Comparison of ENCODE assay signal across 9 cellular contexts in genomic region chr17:64920026-64920418, GRCh38. TPM values are rescaled to one million over a fixed set of nuclear protein-coding genes. Genes with fewer than 3 reads are reported as not detected.
DNase-seq lines count a peak whose midpoint lies in the region; ATAC-seq, FAIRE-seq and TF ChIP-seq lines count a peak whose summit lies in the region.
"Had no signal": no experiment of that assay in that cellular context is flagged by ENCODE, and none has a peak within 500 bp of the region (broad histone marks: within the 10 kb centered on the region; RNA-seq: fewer than 3 reads in every experiment).

No MANE protein-coding gene starts in this region.

- H3K79me2 ChIP-seq in astrocyte (ENCODE audit: insufficient read depth, low read length), result no peaks in the 10 kb centered on the region

- intact Hi-C loops in activated naive CD4-positive, alpha-beta T cell treated with anti-CD3 and anti-CD28 coated beads for 36 hours (cut with micrococcal nuclease), result no loop called here
- intact Hi-C loops in stomach (cut with DNase I; ENCODE audit: low total_unique reads), result no loop called here

- H3K9me3 ChIP-seq in astrocyte (ENCODE audit: insufficient read depth, low read depth, low read length) (no peaks in the 10 kb centered on the region), stomach (no peaks in the 10 kb centered on the region)

- H3K27me3 ChIP-seq in astrocyte (ENCODE audit: insufficient read depth, low read length), result no peaks in the 10 kb centered on the region
- no peaks in the 10 kb centered on the region for H3K27me3 ChIP-seq in stomach

- DNase-seq in activated naive CD4-positive, alpha-beta T cell treated with anti-CD3 and anti-CD28 coated beads for 36 hours, result no peak
- DNase-seq in activated naive CD4-positive, alpha-beta T cell treated with Interleukin-2 at 50 U/mL for 16 hours, result no peak
- DNase-seq in astrocyte (ENCODE audit: low read depth) (no peak), kidney glomerular epithelial cell (lab: John Stamatoyannopoulos, UW) (peak; percentile 17), stomach (no peak), NCI-H1694 treated with DMSO at 0.1 percent for 48 hours (lab: John Stamatoyannopoulos, UW) (no peak)

- CTCF ChIA-PET in activated naive CD4-positive, alpha-beta T cell treated with anti-CD3 and anti-CD28 coated beads for 36 hours (lab: Charles Lee), result interaction anchor here (0.9 to 2.3 kb wide), 6 partner anchors 18 to 217 kb away, joined by 3 to 17 read pairs (median 4); partner anchors contain the start of gene RGS9

- H3K9me3 Mint-ChIP-seq in activated naive CD4-positive, alpha-beta T cell treated with anti-CD3 and anti-CD28 coated beads for 36 hours, result no peaks in the 10 kb centered on the region
- H3K9me3 Mint-ChIP-seq in astrocyte (ENCODE audit: unreplicated experiment), result no peaks in the 10 kb centered on the region

- peak overlapping the region; percentile 83 for H3K4me3 Mint-ChIP-seq in activated naive CD4-positive, alpha-beta T cell treated with anti-CD3 and anti-CD28 coated beads for 36 hours
- H3K4me3 Mint-ChIP-seq in astrocyte (ENCODE audit: unreplicated experiment), result peak overlapping the region; percentile 93

- no peaks in the 10 kb centered on the region for H3K36me3 ChIP-seq in astrocyte (ENCODE audit: insufficient read depth, low read length)
- no peaks in the 10 kb centered on the region for H3K36me3 ChIP-seq in stomach

- H3K27ac ChIP-seq in astrocyte (ENCODE audit: low read depth, low read length), result no peak overlapping the region
- H3K27ac ChIP-seq in stomach, result peak overlapping the region; percentile 95 to 99 (median 97)

- TF ChIP-seq CTCF in astrocyte (IDR thresholded peaks at IDR 0.05; ENCODE audit: insufficient read depth, low read depth, low read length) (no peak), stomach (IDR thresholded peaks at IDR 0.05) (no peak)

- H3K9ac ChIP-seq in astrocyte (ENCODE audit: low read length), result peak overlapping the region; percentile 82

- peak overlapping the region; percentile 70 for H3K27ac Mint-ChIP-seq in activated naive CD4-positive, alpha-beta T cell treated with anti-CD3 and anti-CD28 coated beads for 36 hours
- peak overlapping the region; percentile 91 for H3K27ac Mint-ChIP-seq in astrocyte (ENCODE audit: unreplicated experiment)

- H3K4me1 Mint-ChIP-seq in activated naive CD4-positive, alpha-beta T cell treated with anti-CD3 and anti-CD28 coated beads for 36 hours (ENCODE audit: low read depth), result peaks cover 10% of the 10 kb centered on the region
- no peaks in the 10 kb centered on the region for H3K4me1 Mint-ChIP-seq in astrocyte (ENCODE audit: low read depth, unreplicated experiment)

- ATAC-seq in GM19467 (IDR thresholded peaks at IDR 0.05; ENCODE audit: unreplicated experiment) (no peak), GM19351 (IDR thresholded peaks at IDR 0.05; ENCODE audit: unreplicated experiment) (no peak)

- peak overlapping the region; percentile 61 for H3K4me3 ChIP-seq in astrocyte (ENCODE audit: insufficient read depth, low read depth, low read length)
- H3K4me3 ChIP-seq in stomach, result peak overlapping the region; percentile 51 to 92 (median 75)

- no peak for FAIRE-seq in astrocyte (lab: Jason Lieb, UNC)
- FAIRE-seq: colon had no signal

- no peak for TF ChIP-seq EP300 in stomach (IDR thresholded peaks at IDR 0.05)

- H4K20me1 ChIP-seq in astrocyte (ENCODE audit: insufficient read depth, low read length), result no peaks in the 10 kb centered on the region

- H3K4me2 ChIP-seq in astrocyte (ENCODE audit: low read length), result peak overlapping the region; percentile 80

- 74 to 83% (median 76%) methylated on average over 9 of the region's 9 CpGs for WGBS in stomach, 5 donors

- TF ChIP-seq POLR2A in stomach (IDR thresholded peaks at IDR 0.05), result no peak

- H2AFZ ChIP-seq in astrocyte (ENCODE audit: low read depth, low read length), result peak overlapping the region; percentile 69

- no peaks in the 10 kb centered on the region for H3K27me3 Mint-ChIP-seq in activated naive CD4-positive, alpha-beta T cell treated with anti-CD3 and anti-CD28 coated beads for 36 hours (ENCODE audit: low read depth)
- no peaks in the 10 kb centered on the region for H3K27me3 Mint-ChIP-seq in astrocyte (ENCODE audit: low read depth, unreplicated experiment)

- no peaks in the 10 kb centered on the region for H3K4me1 ChIP-seq in astrocyte (ENCODE audit: insufficient read depth, low read length)
- peaks cover 0 to 18% (median 9%) of the 10 kb centered on the region in 4 donors for H3K4me1 ChIP-seq in stomach

- H3K36me3 Mint-ChIP-seq in activated naive CD4-positive, alpha-beta T cell treated with anti-CD3 and anti-CD28 coated beads for 36 hours (ENCODE audit: low read depth), result peaks cover 2% of the 10 kb centered on the region
- H3K36me3 Mint-ChIP-seq in astrocyte (ENCODE audit: low read depth, unreplicated experiment), result no peaks in the 10 kb centered on the region

RNA-seq across cellular contexts. Expression of gene LRRC37A3, which starts 0.7 kb away (rescaled TPM):
- 1 to 10 TPM; 8.7 to 9.0 TPM for total RNA-seq in activated naive CD4-positive, alpha-beta T cell treated with anti-CD3 and anti-CD28 coated beads for 36 hours
- total RNA-seq in astrocyte (16.1 and 16.4 TPM in 2 replicates), stomach (10 to 100 TPM in 3 of 5 donors, 1 to 10 TPM in 2; 2.3 to 19.6 (median 10.5) TPM)
- polyA plus RNA-seq in stomach, result 1 to 10 TPM; 1.6 to 3.3 (median 2.7) TPM
